ENCODE assay signal across 16 cellular contexts in genomic region chr7:82562716-82563404, GRCh38.
DNase-seq lines count a peak whose midpoint lies in the region; ATAC-seq, FAIRE-seq and TF ChIP-seq lines count a peak whose summit lies in the region.
"Had no signal": no experiment of that assay in that cellular context is flagged by ENCODE, and none has a peak within 500 bp of the region (broad histone marks: within the 10 kb centered on the region; RNA-seq: fewer than 3 reads in every experiment).

No MANE protein-coding gene starts in this region.

- H3K36me3 ChIP-seq in body of pancreas (replicated peaks in 1 of 2; ENCODE audit: insufficient read depth in 1 of 2, low read depth in 2 of 2): no peaks in the 10 kb centered on the region
- H3K36me3 ChIP-seq: tibial artery had no signal

- WGBS in body of pancreas, 2 donors: 79 to 82% methylated on average over 2 of the region's 2 CpGs

- H3K27me3 ChIP-seq in body of pancreas: no peaks in the 10 kb centered on the region
- H3K27me3 ChIP-seq: tibial artery had no signal

- H3K4me1 ChIP-seq in body of pancreas: peaks cover 5% of the 10 kb centered on the region

- TF ChIP-seq CTCF in fibroblast of villous mesenchyme (IDR thresholded peaks at IDR 0.05; ENCODE audit: insufficient read depth, low read depth, low read length): no peak
- no peak for TF ChIP-seq CTCF in body of pancreas (IDR thresholded peaks at IDR 0.05)

- intact Hi-C loops in body of pancreas (cut with DNase I): no loop called here

- H3K4me3 ChIP-seq in fibroblast of villous mesenchyme (ENCODE audit: low read depth, low read length): no peak overlapping the region
- H3K4me3 ChIP-seq in body of pancreas: no peak overlapping the region
- H3K4me3 ChIP-seq: tibial artery had no signal

- H3K9me3 ChIP-seq in body of pancreas: no peaks in the 10 kb centered on the region
- H3K9me3 ChIP-seq: tibial artery had no signal

- peak; percentile 56 for DNase-seq in NCI-H1092 treated with DMSO at 0.1 percent for 48 hours (lab: John Stamatoyannopoulos, UW)
- DNase-seq in NCI-H1092 (lab: John Stamatoyannopoulos, UW): no peak
- peak; percentile 46 for DNase-seq in fibroblast of villous mesenchyme (ENCODE audit: low read depth)
- DNase-seq in urothelium cell line (ENCODE audit: low spot score): peak; percentile 39
- no peak for DNase-seq in body of pancreas
- no peak for DNase-seq in NCI-H2029 (lab: John Stamatoyannopoulos, UW)
- DNase-seq: 8988T; amygdala; effector memory CD4-positive, alpha-beta T cell; midbrain; NCI-H146; NCI-H82; SHP77; tibial artery had no signal

- no peak for ATAC-seq in HG03025 (IDR thresholded peaks at IDR 0.05; ENCODE audit: low FRiP score, unreplicated experiment)
- no peak for ATAC-seq in body of pancreas

- no peak overlapping the region for H3K27ac ChIP-seq in body of pancreas
- H3K27ac ChIP-seq: tibial artery had no signal

- no peak for TF ChIP-seq POLR2A in body of pancreas (IDR thresholded peaks at IDR 0.05)

- FAIRE-seq in TTC549 (lab: Jason Lieb, UNC): peak; percentile 15
- FAIRE-seq in urothelium cell line (lab: Jason Lieb, UNC): peak; percentile 52

Comparison
In these comparisons a context has a peak if more than half of its experiments do, and no peak if none do; other contexts are left out.
1. DNase-seq: peak in NCI-H1092 treated with DMSO at 0.1 percent for 48 hours (single experiment), fibroblast of villous mesenchyme (single experiment) and urothelium cell line (single experiment); none in NCI-H1092 (single experiment), body of pancreas (0 of 4) and NCI-H2029 (single experiment).